ENCODE assay signal across 8 cellular contexts in the genomic region with DNA sequence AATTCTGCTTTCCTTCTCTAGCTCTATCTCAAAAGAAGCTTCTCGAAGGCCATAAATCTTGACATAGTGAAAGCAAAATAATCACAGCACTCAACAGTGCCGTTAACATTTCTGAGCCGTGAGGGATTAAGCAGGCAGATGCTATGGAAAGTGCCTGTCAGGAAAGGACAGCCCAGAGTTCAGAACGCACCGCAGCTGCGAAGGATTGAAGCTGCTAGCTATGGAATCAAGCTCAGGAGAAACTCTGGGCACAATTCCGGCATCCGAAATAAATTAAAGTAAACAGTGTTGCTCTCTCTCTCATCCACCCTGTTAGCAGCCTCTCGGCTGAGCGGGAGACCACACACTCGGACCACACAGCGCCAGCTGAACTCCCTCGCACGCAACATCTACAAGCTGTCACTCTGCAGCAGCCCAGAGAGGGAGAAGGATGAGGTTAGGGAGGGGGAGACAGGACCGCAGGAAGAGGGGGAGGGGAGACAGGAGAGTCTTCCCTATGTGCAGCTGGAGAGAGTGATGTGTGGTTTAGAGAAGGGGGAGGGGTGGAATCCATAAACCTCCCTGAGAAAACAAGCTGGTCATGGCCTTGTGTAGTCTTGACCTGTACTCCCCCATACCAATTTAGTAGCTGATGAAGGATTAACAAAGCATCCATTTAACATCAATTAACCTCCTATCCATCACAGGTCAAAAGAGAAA. TPM values are rescaled to one million over a fixed set of nuclear protein-coding genes. Genes with fewer than 3 reads are reported as not detected.
A peak's percentile ranks its signal among the peaks of the same experiment; 100 is the strongest.
DNase-seq lines count a peak whose midpoint lies in the region; ATAC-seq and TF ChIP-seq lines count a peak whose summit lies in the region.

No MANE protein-coding gene starts in this region.

- H3K27ac ChIP-seq in neural progenitor cell (no peak overlapping the region), breast epithelium (no peak overlapping the region)

- TF ChIP-seq CTCF in neural progenitor cell (IDR thresholded peaks at IDR 0.05) = no peak
- no peak for TF ChIP-seq CTCF in breast epithelium (IDR thresholded peaks at IDR 0.05)

- H3K9me3 Mint-ChIP-seq in neural progenitor cell = no peaks in the 10 kb centered on the region

- no peak for ATAC-seq in GM21786 (IDR thresholded peaks at IDR 0.05; ENCODE audit: unreplicated experiment)

- peaks cover 47% of the 10 kb centered on the region for H3K4me1 ChIP-seq in neural progenitor cell
- no peaks in the 10 kb centered on the region for H3K4me1 ChIP-seq in breast epithelium

- intact Hi-C loops in breast epithelium (cut with DNase I; ENCODE audit: low total_unique reads) = no loop called here

- no peaks in the 10 kb centered on the region for H3K36me3 Mint-ChIP-seq in neural progenitor cell

- no peak for TF ChIP-seq POLR2A in breast epithelium (IDR thresholded peaks at IDR 0.05)

- H3K9me3 ChIP-seq in neural progenitor cell (ENCODE audit: low read depth) (no peaks in the 10 kb centered on the region), breast epithelium (no peaks in the 10 kb centered on the region)

- peak overlapping the region; percentile 82 for H3K4me3 Mint-ChIP-seq in neural progenitor cell

- no peak overlapping the region for H3K9ac ChIP-seq in neural progenitor cell

- H3K4me3 ChIP-seq in neural progenitor cell (peak overlapping the region; percentile 50), breast epithelium (peak overlapping the region in 1 of 3 donors; percentile 27)

- no peaks in the 10 kb centered on the region for H3K27me3 Mint-ChIP-seq in neural progenitor cell (ENCODE audit: insufficient read depth, low read depth)

- H3K27me3 ChIP-seq in neural progenitor cell = no peaks in the 10 kb centered on the region
- H3K27me3 ChIP-seq in breast epithelium = no peaks in the 10 kb centered on the region

- peaks cover 26% of the 10 kb centered on the region for H3K4me1 Mint-ChIP-seq in neural progenitor cell

- no peak overlapping the region for H2AFZ ChIP-seq in neural progenitor cell (replicated peaks)

- H3K27ac Mint-ChIP-seq in neural progenitor cell = no peak overlapping the region

- H3F3A ChIP-seq in neural progenitor cell (ENCODE audit: low read depth) = peaks cover 4% of the 10 kb centered on the region

- peaks cover 92% of the 10 kb centered on the region for H3K79me2 ChIP-seq in neural progenitor cell (ENCODE audit: low read depth)

- H3K4me2 ChIP-seq in neural progenitor cell = peak overlapping the region; percentile 84

- H3K36me3 ChIP-seq in neural progenitor cell (no peaks in the 10 kb centered on the region), breast epithelium (no peaks in the 10 kb centered on the region)

- peak; percentile 14 for DNase-seq in stimulated activated CD4-positive, alpha-beta T cell treated with anti-CD3 and anti-CD28 coated beads, Interleukin-15, amount 100 ng/mL, for 24 hours
- DNase-seq in stimulated activated CD4-positive, alpha-beta T cell treated with anti-CD3 and anti-CD28 coated beads, Interleukin-2, amount 100 ng/mL, for 24 hours = no peak
- DNase-seq in NCI-H82 treated with DMSO at 0.1 percent for 48 hours (lab: John Stamatoyannopoulos, UW; ENCODE audit: unreplicated experiment) (peak; percentile 98), epidermal melanocyte (ENCODE audit: insufficient read length, low spot score) (peak; percentile 69), neural progenitor cell (ENCODE audit: low spot score) (peak; percentile 83), breast epithelium (ENCODE audit: low spot score in 2 of 2) (no peak)
- DNase-seq in activated effector memory CD4-positive, alpha-beta T cell treated with anti-CD3 and anti-CD28 coated beads, Interleukin-2, amount 50 U/mL, for 16 hours = no peak

- peaks cover 72% of the 10 kb centered on the region for H4K20me1 ChIP-seq in neural progenitor cell (ENCODE audit: low read depth)

RNA-seq across cellular contexts. Expression of gene EXOC2, which starts 9.0 kb away (rescaled TPM):
- 37.3 and 46.5 TPM in 2 replicates for total RNA-seq in neural progenitor cell (ENCODE audit: low replicate concordance)
- 10 to 100 TPM; 19.7 to 37.3 (median 26.5) TPM for total RNA-seq in breast epithelium

RNA-seq across cellular contexts. Expression of gene HUS1B, which starts 27.0 kb away (rescaled TPM):
- total RNA-seq in neural progenitor cell (ENCODE audit: low replicate concordance) = 0.43 TPM in 1 of 2 replicates, not detected in the other
- total RNA-seq in breast epithelium = 1 to 10 TPM; 3.2 to 5.4 (median 3.9) TPM

Comparison
In these comparisons a context has a peak if more than half of its experiments do, and no peak if none do; other contexts are left out.
1. DNase-seq: peak in stimulated activated CD4-positive, alpha-beta T cell treated with anti-CD3 and anti-CD28 coated beads, Interleukin-15, amount 100 ng/mL, for 24 hours (single experiment), NCI-H82 treated with DMSO at 0.1 percent for 48 hours (single experiment), epidermal melanocyte (single experiment) and neural progenitor cell (single experiment); none in stimulated activated CD4-positive, alpha-beta T cell treated with anti-CD3 and anti-CD28 coated beads, Interleukin-2, amount 100 ng/mL, for 24 hours (0 of 2), activated effector memory CD4-positive, alpha-beta T cell treated with anti-CD3 and anti-CD28 coated beads, Interleukin-2, amount 50 U/mL, for 16 hours (single experiment) and breast epithelium (0 of 2).